25 cellular contexts compared by ENCODE assay signal in genomic region chr6:168362276-168362990, GRCh38. TPM values are rescaled to one million over a fixed set of nuclear protein-coding genes. Genes with fewer than 3 reads are reported as not detected.
"Had no signal": no experiment of that assay in that cellular context is flagged by ENCODE, and none has a peak within 500 bp of the region (broad histone marks: within the 10 kb centered on the region; RNA-seq: fewer than 3 reads in every experiment).

No MANE protein-coding gene starts in this region.

- H3K4me3 ChIP-seq: cardiac muscle cell, MG63 had no signal

- H3K36me3 ChIP-seq: brain microvascular endothelial cell, cardiac muscle cell, MG63 had no signal

- DNase-seq: activated CD4-positive, alpha-beta T cell treated with anti-CD3 and anti-CD28 coated beads for 4 hours; activated CD8-positive, alpha-beta memory T cell treated with anti-CD3 and anti-CD28 coated beads, Interleukin-2, amount 50 U/mL, for 48 hours; activated CD8-positive, alpha-beta T cell treated with anti-CD3 and anti-CD28 coated beads, Interleukin-2, amount 10 ng/mL, durations not matched to agents 7 days and 5 days; activated gamma-delta T cell treated with Interleukin-2 at 50 U/mL for 16 hours; activated naive CD4-positive, alpha-beta T cell treated with anti-CD3 and anti-CD28 coated beads, Interleukin-2, amount 10 ng/mL, durations not matched to agents 7 days and 5 days; activated naive CD8-positive, alpha-beta T cell treated with anti-CD3 and anti-CD28 coated beads for 36 hours; activated T-cell treated with anti-CD3 and anti-CD28 coated beads, Interleukin-2, amount 50 U/mL, for 24 hours; brain microvascular endothelial cell; MG63; MV-4-11; NCI-H1092 treated with DMSO at 0.1 percent for 48 hours; NCI-H1417 treated with DMSO at 0.1 percent for 48 hours; NCI-H1694; NCI-H2029; NCI-H2107; NCI-H2171 treated with DMSO at 0.1 percent for 48 hours; NCI-H345; NCI-H510A; NCI-H526 treated with DMSO at 0.1 percent for 48 hours; NCI-H82; PC-3; SHP77 treated with DMSO at 0.1 percent for 48 hours had no signal

- ATAC-seq: activated CD4-positive, CD25-positive, alpha-beta regulatory T cell treated with anti-CD3 and anti-CD28 coated beads, Interleukin-2, amount 50 U/mL, for 24 hours; activated CD8-positive, alpha-beta T cell treated with anti-CD3 and anti-CD28 coated beads, Interleukin-2, amount 10 ng/mL, durations not matched to agents 7 days and 5 days; PC-3 had no signal

- H3K27ac ChIP-seq: brain microvascular endothelial cell, cardiac muscle cell had no signal

- H3K27me3 ChIP-seq: brain microvascular endothelial cell, cardiac muscle cell, MG63 had no signal

RNA-seq across cellular contexts. Expression of gene DACT2, which starts 42.9 kb away (rescaled TPM):
- total RNA-seq: activated CD8-positive, alpha-beta T cell treated with anti-CD3 and anti-CD28 coated beads, Interleukin-2, amount 10 ng/mL, durations not matched to agents 7 days and 5 days; activated naive CD8-positive, alpha-beta T cell treated with anti-CD3 and anti-CD28 coated beads for 36 hours; PC-3; SK-MEL-5 had no signal
